19 cellular contexts compared by ENCODE assay signal in genomic region chr19:40642757-40643325, GRCh38.
"Had no signal": no experiment of that assay in that cellular context is flagged by ENCODE, and none has a peak within 500 bp of the region (broad histone marks: within the 10 kb centered on the region; RNA-seq: fewer than 3 reads in every experiment).

No MANE protein-coding gene starts in this region.

- H3K9ac ChIP-seq: parathyroid adenoma had no signal

- H3K27ac Mint-ChIP-seq: activated CD4-positive, alpha-beta memory T cell treated with anti-CD3 and anti-CD28 coated beads, Interleukin-2, amount 10 ng/mL, durations not matched to agents 7 days and 5 days; activated T-cell treated with anti-CD3 and anti-CD28 coated beads, Interleukin-2, amount 50 U/mL, for 24 hours; naive thymus-derived CD4-positive, alpha-beta T cell; stimulated activated effector memory CD8-positive, alpha-beta T cell treated with anti-CD3 and anti-CD28 coated beads, Interleukin-12 subunit alpha, Interleukin-12 subunit beta, amount 100 ng/mL, for 72 hours; T-helper 17 cell; WTC11 had no signal

- H3K9me3 ChIP-seq: esophagus squamous epithelium, gastrocnemius medialis, heart left ventricle, upper lobe of left lung had no signal

- H3K36me3 ChIP-seq: cardiac muscle cell, esophagus squamous epithelium, gastrocnemius medialis, heart left ventricle, upper lobe of left lung had no signal

- ATAC-seq: gastrocnemius medialis; heart left ventricle; left lobe of liver; naive thymus-derived CD4-positive, alpha-beta T cell; stimulated activated effector memory CD8-positive, alpha-beta T cell treated with anti-CD3 and anti-CD28 coated beads, Interleukin-12 subunit alpha, Interleukin-12 subunit beta, amount 100 ng/mL, for 72 hours; T-helper 17 cell; WTC11 had no signal

- H3K27ac ChIP-seq: cardiac muscle cell, gastrocnemius medialis, parathyroid adenoma had no signal

- H3K9me3 Mint-ChIP-seq: activated CD4-positive, alpha-beta memory T cell treated with anti-CD3 and anti-CD28 coated beads, Interleukin-2, amount 10 ng/mL, durations not matched to agents 7 days and 5 days; activated T-cell treated with anti-CD3 and anti-CD28 coated beads, Interleukin-2, amount 50 U/mL, for 24 hours; naive thymus-derived CD4-positive, alpha-beta T cell; stimulated activated effector memory CD8-positive, alpha-beta T cell treated with anti-CD3 and anti-CD28 coated beads, Interleukin-12 subunit alpha, Interleukin-12 subunit beta, amount 100 ng/mL, for 72 hours; WTC11 had no signal

- H3K27me3 ChIP-seq: cardiac muscle cell, esophagus squamous epithelium, gastrocnemius medialis, heart left ventricle, upper lobe of left lung had no signal

- H3K4me1 ChIP-seq: parathyroid adenoma had no signal

- H3K36me3 Mint-ChIP-seq: naive thymus-derived CD4-positive, alpha-beta T cell; stimulated activated effector memory CD8-positive, alpha-beta T cell treated with anti-CD3 and anti-CD28 coated beads, Interleukin-12 subunit alpha, Interleukin-12 subunit beta, amount 100 ng/mL, for 72 hours; WTC11 had no signal

- FAIRE-seq: colon, islet of Langerhans had no signal

- DNase-seq: activated CD4-positive, alpha-beta memory T cell treated with anti-CD3 and anti-CD28 coated beads, Interleukin-2, amount 10 ng/mL, durations not matched to agents 7 days and 5 days; activated CD4-positive, alpha-beta T cell treated with anti-CD3 and anti-CD28 coated beads for 4 hours; activated effector memory CD4-positive, alpha-beta T cell treated with Interleukin-2 at 50 U/mL for 16 hours; activated naive CD4-positive, alpha-beta T cell treated with anti-CD3 and anti-CD28 coated beads, Interleukin-2, amount 50 U/mL, for 16 hours; activated T-cell treated with anti-CD3 and anti-CD28 coated beads, Interleukin-2, amount 50 U/mL, for 24 hours; esophagus squamous epithelium; gastrocnemius medialis; heart left ventricle; mammary epithelial cell; naive thymus-derived CD4-positive, alpha-beta T cell; T-helper 17 cell; upper lobe of left lung had no signal

- H2AFZ ChIP-seq: parathyroid adenoma had no signal

- H3K79me2 ChIP-seq: parathyroid adenoma had no signal

- H3K4me3 Mint-ChIP-seq: activated CD4-positive, alpha-beta memory T cell treated with anti-CD3 and anti-CD28 coated beads, Interleukin-2, amount 10 ng/mL, durations not matched to agents 7 days and 5 days; activated T-cell treated with anti-CD3 and anti-CD28 coated beads, Interleukin-2, amount 50 U/mL, for 24 hours; naive thymus-derived CD4-positive, alpha-beta T cell; stimulated activated effector memory CD8-positive, alpha-beta T cell treated with anti-CD3 and anti-CD28 coated beads, Interleukin-12 subunit alpha, Interleukin-12 subunit beta, amount 100 ng/mL, for 72 hours; T-helper 17 cell; WTC11 had no signal

- H3K4me3 ChIP-seq: cardiac muscle cell, esophagus squamous epithelium, gastrocnemius medialis, heart left ventricle, upper lobe of left lung had no signal

- H3K4me1 Mint-ChIP-seq: stimulated activated effector memory CD8-positive, alpha-beta T cell treated with anti-CD3 and anti-CD28 coated beads, Interleukin-12 subunit alpha, Interleukin-12 subunit beta, amount 100 ng/mL, for 72 hours had no signal
